ENCODE assay signal across 8 cellular contexts in genomic region chr3:56494679-56495322, GRCh38. TPM values are rescaled to one million over a fixed set of nuclear protein-coding genes. Genes with fewer than 3 reads are reported as not detected.
DNase-seq lines count a peak whose midpoint lies in the region; ATAC-seq and TF ChIP-seq lines count a peak whose summit lies in the region.

No MANE protein-coding gene starts in this region.

- no peak overlapping the region for H3K4me3 Mint-ChIP-seq in HFFc6

- peak; percentile 95 for ATAC-seq in SK-N-SH treated with all-trans-retinoic acid at 6 μM for 48 hours
- peak; percentile 85 to 91 for ATAC-seq in activated naive CD4-positive, alpha-beta T cell treated with anti-CD3 and anti-CD28 coated beads, Interleukin-2, amount 50 U/mL, for 72 hours

- no peaks in the 10 kb centered on the region for H3K36me3 ChIP-seq in cardiac muscle cell

- H3K27me3 ChIP-seq in cardiac muscle cell = peaks cover 8% of the 10 kb centered on the region

- H3K27ac Mint-ChIP-seq in HFFc6 = no peak overlapping the region
- no peak overlapping the region for H3K27ac Mint-ChIP-seq in activated naive CD4-positive, alpha-beta T cell treated with anti-CD3 and anti-CD28 coated beads, Interleukin-2, amount 50 U/mL, for 72 hours

- H3K4me1 ChIP-seq in cardiac muscle cell (ENCODE audit: low read depth) = no peaks in the 10 kb centered on the region

- no peaks in the 10 kb centered on the region; the same call in none of the 2 replicates for H3K27me3 Mint-ChIP-seq in HFFc6 (ENCODE audit: insufficient read depth)

- H3K4me3 ChIP-seq in cardiac muscle cell = no peak overlapping the region

- H3K36me3 Mint-ChIP-seq in HFFc6 (ENCODE audit: low read depth) = no peaks in the 10 kb centered on the region
- no peaks in the 10 kb centered on the region for H3K36me3 Mint-ChIP-seq in activated naive CD4-positive, alpha-beta T cell treated with anti-CD3 and anti-CD28 coated beads, Interleukin-2, amount 50 U/mL, for 72 hours

- peak; percentile 77 for DNase-seq in HFFc6
- DNase-seq in NAMALWA (ENCODE audit: low spot score) = peak; percentile 83
- peak in 1 of 2 donors; percentile 70 for DNase-seq in activated naive CD4-positive, alpha-beta T cell treated with anti-CD3 and anti-CD28 coated beads, Interleukin-2, amount 50 U/mL, for 72 hours (ENCODE audit: low spot score in 2 of 2)
- DNase-seq in cardiac muscle cell (ENCODE audit: low read depth in 1 of 2, low spot score in 1 of 2) = peak; percentile 87 to 95
- DNase-seq in pulmonary artery endothelial cell (ENCODE audit: low read depth, low spot score) = peak; percentile 40
- no peak for DNase-seq in NCI-H446 treated with DMSO at 0.1 percent for 48 hours (lab: John Stamatoyannopoulos, UW)

- no peaks in the 10 kb centered on the region for H3K9me3 ChIP-seq in cardiac muscle cell (ENCODE audit: low read depth)

- no peaks in the 10 kb centered on the region for H3K4me1 Mint-ChIP-seq in HFFc6 (ENCODE audit: low read depth)

- H3K9me3 Mint-ChIP-seq in HFFc6 = no peaks in the 10 kb centered on the region; the same call in 1 of the 2 replicates
- H3K9me3 Mint-ChIP-seq in activated naive CD4-positive, alpha-beta T cell treated with anti-CD3 and anti-CD28 coated beads, Interleukin-2, amount 50 U/mL, for 72 hours = no peaks in the 10 kb centered on the region

- H3K27ac ChIP-seq in cardiac muscle cell = no peak overlapping the region

- TF ChIP-seq CTCF in GM12872 (IDR thresholded peaks at IDR 0.05; ENCODE audit: insufficient read depth, low read depth, low read length) (peak; percentile 97), HFFc6 (IDR thresholded peaks at IDR 0.05) (peak; percentile 94), cardiac muscle cell (IDR thresholded peaks at IDR 0.05; ENCODE audit: low read depth, low read length) (peak; percentile 98)

TF ChIP-seq in SK-N-SH treated with all-trans-retinoic acid at 6 μM for 48 hours, 23 proteins besides CTCF, POLR2A, EP300 and RAD21 (continues in another document):
- TF ChIP-seq ISL1 (CRISPR knock-in tag; IDR thresholded peaks at IDR 0.05) (peak; percentile 48), ZC3H10 (CRISPR knock-in tag; IDR thresholded peaks at IDR 0.05) (peak; percentile 50; the same call in 1 of the 2 replicates), ZNF565 (CRISPR knock-in tag; conservative IDR thresholded peaks at IDR 0.05; ENCODE audit: low read depth) (no peak), ARNTL (CRISPR knock-in tag; IDR thresholded peaks at IDR 0.05; ENCODE audit: borderline replicate concordance, low read depth) (0 out of 2 replicates have a peak, but pooled peaks have one; percentile 33), TCF4 (CRISPR knock-in tag; IDR thresholded peaks at IDR 0.05; ENCODE audit: borderline replicate concordance) (no peak), ZNF8 (CRISPR knock-in tag; IDR thresholded peaks at IDR 0.05) (peak; percentile 19; the same call in 1 of the 2 replicates), ESRRG (CRISPR knock-in tag; IDR thresholded peaks at IDR 0.05) (no peak), ZNF70 (CRISPR knock-in tag; IDR thresholded peaks at IDR 0.05) (peak; percentile 20; the same call in 1 of the 2 replicates), RARB (CRISPR knock-in tag; IDR thresholded peaks at IDR 0.05) (no peak; the same call in 1 of the 2 replicates), PPARA (CRISPR knock-in tag; IDR thresholded peaks at IDR 0.05; ENCODE audit: borderline replicate concordance) (peak; percentile 65; the same call in 1 of the 2 replicates), TOX (CRISPR knock-in tag; IDR thresholded peaks at IDR 0.05; ENCODE audit: borderline replicate concordance) (no peak), ZFP3 (CRISPR knock-in tag; IDR thresholded peaks at IDR 0.05) (peak; percentile 81)
- TF ChIP-seq, protein P1, sequence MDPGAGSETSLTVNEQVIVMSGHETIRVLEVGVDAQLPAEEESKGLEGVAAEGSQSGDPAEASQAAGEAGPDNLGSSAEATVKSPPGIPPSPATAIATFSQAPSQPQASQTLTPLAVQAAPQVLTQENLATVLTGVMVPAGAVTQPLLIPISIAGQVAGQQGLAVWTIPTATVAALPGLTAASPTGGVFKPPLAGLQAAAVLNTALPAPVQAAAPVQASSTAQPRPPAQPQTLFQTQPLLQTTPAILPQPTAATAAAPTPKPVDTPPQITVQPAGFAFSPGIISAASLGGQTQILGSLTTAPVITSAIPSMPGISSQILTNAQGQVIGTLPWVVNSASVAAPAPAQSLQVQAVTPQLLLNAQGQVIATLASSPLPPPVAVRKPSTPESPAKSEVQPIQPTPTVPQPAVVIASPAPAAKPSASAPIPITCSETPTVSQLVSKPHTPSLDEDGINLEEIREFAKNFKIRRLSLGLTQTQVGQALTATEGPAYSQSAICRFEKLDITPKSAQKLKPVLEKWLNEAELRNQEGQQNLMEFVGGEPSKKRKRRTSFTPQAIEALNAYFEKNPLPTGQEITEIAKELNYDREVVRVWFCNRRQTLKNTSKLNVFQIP (CRISPR knock-in tag; IDR thresholded peaks at IDR 0.05; ENCODE audit: borderline replicate concordance, low read depth) = no peak
- TF ChIP-seq, protein P2, sequence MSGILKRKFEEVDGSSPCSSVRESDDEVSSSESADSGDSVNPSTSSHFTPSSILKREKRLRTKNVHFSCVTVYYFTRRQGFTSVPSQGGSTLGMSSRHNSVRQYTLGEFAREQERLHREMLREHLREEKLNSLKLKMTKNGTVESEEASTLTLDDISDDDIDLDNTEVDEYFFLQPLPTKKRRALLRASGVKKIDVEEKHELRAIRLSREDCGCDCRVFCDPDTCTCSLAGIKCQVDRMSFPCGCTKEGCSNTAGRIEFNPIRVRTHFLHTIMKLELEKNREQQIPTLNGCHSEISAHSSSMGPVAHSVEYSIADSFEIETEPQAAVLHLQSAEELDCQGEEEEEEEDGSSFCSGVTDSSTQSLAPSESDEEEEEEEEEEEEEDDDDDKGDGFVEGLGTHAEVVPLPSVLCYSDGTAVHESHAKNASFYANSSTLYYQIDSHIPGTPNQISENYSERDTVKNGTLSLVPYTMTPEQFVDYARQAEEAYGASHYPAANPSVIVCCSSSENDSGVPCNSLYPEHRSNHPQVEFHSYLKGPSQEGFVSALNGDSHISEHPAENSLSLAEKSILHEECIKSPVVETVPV (CRISPR knock-in tag; IDR thresholded peaks at IDR 0.05) = no peak
- TF ChIP-seq, protein P3, sequence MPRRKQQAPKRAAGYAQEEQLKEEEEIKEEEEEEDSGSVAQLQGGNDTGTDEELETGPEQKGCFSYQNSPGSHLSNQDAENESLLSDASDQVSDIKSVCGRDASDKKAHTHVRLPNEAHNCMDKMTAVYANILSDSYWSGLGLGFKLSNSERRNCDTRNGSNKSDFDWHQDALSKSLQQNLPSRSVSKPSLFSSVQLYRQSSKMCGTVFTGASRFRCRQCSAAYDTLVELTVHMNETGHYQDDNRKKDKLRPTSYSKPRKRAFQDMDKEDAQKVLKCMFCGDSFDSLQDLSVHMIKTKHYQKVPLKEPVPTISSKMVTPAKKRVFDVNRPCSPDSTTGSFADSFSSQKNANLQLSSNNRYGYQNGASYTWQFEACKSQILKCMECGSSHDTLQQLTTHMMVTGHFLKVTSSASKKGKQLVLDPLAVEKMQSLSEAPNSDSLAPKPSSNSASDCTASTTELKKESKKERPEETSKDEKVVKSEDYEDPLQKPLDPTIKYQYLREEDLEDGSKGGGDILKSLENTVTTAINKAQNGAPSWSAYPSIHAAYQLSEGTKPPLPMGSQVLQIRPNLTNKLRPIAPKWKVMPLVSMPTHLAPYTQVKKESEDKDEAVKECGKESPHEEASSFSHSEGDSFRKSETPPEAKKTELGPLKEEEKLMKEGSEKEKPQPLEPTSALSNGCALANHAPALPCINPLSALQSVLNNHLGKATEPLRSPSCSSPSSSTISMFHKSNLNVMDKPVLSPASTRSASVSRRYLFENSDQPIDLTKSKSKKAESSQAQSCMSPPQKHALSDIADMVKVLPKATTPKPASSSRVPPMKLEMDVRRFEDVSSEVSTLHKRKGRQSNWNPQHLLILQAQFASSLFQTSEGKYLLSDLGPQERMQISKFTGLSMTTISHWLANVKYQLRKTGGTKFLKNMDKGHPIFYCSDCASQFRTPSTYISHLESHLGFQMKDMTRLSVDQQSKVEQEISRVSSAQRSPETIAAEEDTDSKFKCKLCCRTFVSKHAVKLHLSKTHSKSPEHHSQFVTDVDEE (CRISPR knock-in tag; IDR thresholded peaks at IDR 0.05) = no peak; the same call in 1 of the 2 replicates
- TF ChIP-seq, protein P4, sequence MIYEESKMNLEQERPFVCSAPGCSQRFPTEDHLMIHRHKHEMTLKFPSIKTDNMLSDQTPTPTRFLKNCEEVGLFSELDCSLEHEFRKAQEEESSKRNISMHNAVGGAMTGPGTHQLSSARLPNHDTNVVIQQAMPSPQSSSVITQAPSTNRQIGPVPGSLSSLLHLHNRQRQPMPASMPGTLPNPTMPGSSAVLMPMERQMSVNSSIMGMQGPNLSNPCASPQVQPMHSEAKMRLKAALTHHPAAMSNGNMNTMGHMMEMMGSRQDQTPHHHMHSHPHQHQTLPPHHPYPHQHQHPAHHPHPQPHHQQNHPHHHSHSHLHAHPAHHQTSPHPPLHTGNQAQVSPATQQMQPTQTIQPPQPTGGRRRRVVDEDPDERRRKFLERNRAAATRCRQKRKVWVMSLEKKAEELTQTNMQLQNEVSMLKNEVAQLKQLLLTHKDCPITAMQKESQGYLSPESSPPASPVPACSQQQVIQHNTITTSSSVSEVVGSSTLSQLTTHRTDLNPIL (CRISPR knock-in tag; IDR thresholded peaks at IDR 0.05; ENCODE audit: low read depth) = no peak
- TF ChIP-seq, protein P5, sequence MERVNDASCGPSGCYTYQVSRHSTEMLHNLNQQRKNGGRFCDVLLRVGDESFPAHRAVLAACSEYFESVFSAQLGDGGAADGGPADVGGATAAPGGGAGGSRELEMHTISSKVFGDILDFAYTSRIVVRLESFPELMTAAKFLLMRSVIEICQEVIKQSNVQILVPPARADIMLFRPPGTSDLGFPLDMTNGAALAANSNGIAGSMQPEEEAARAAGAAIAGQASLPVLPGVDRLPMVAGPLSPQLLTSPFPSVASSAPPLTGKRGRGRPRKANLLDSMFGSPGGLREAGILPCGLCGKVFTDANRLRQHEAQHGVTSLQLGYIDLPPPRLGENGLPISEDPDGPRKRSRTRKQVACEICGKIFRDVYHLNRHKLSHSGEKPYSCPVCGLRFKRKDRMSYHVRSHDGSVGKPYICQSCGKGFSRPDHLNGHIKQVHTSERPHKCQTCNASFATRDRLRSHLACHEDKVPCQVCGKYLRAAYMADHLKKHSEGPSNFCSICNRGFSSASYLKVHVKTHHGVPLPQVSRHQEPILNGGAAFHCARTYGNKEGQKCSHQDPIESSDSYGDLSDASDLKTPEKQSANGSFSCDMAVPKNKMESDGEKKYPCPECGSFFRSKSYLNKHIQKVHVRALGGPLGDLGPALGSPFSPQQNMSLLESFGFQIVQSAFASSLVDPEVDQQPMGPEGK (CRISPR knock-in tag; IDR thresholded peaks at IDR 0.05; ENCODE audit: borderline replicate concordance) = no peak

RNA-seq across cellular contexts. Expression of gene ERC2, which starts 26.5 kb away (rescaled TPM):
- under 1 TPM in 1 of 6 experiments, not detected in 5; 0.11 TPM for total RNA-seq in HFFc6 (2021; fragmentation: NEBNext Ultra II Directional; extraction: Animal tissue kit (Norgen Biotek cat#: 25700))
- total RNA-seq in activated naive CD4-positive, alpha-beta T cell treated with anti-CD3 and anti-CD28 coated beads, Interleukin-2, amount 50 U/mL, for 72 hours = under 1 TPM in 1 of 2 donors, not detected in 1; 0.58 TPM
- total RNA-seq in cardiac muscle cell (8.5 and 29.0 TPM in 2 replicates), pulmonary artery endothelial cell (0.53 and 1.6 TPM in 2 replicates)
- polyA plus RNA-seq in cardiac muscle cell = 18.1 and 18.4 TPM in 2 replicates
